In the genomic region with DNA sequence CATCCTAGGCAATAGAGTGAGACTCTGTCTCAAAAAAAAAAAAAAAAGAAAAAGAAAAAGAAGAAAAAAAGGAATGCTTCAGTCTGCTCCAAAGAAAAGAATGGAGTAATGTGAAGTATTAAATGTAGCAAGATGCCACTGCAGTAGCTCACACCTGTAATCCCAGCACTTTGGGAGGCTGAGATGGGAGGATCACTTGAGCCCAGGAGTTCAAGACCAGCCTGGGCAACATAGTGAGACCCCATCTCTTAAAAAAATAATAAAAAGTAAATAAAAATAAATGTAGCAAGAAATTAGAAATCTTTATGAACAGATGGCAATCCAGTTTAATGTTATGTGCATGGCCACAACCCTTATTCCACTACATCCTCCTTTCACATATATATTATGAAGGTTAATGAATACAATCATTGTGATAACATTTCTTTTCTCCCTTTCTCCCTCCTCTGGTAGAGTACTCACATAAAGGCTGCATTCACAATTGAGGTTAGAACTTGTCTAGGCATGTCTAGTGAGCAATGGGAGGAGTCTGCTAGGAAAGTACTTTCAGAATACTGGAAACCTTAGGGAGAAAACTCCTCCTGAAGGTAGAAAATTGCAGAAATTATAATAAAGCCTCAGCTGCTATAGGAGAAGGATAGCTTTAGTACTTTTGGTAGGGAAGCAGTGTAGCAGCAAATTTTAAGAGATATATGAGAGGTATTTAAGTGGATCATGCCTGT, we compare ENCODE assay signal across 12 cellular contexts. TPM values are rescaled to one million over a fixed set of nuclear protein-coding genes. Genes with fewer than 3 reads are reported as not detected.
DNase-seq lines count a peak whose midpoint lies in the region; ATAC-seq and TF ChIP-seq lines count a peak whose summit lies in the region.
"Had no signal": no experiment of that assay in that cellular context is flagged by ENCODE, and none has a peak within 500 bp of the region (broad histone marks: within the 10 kb centered on the region; RNA-seq: fewer than 3 reads in every experiment).

No MANE protein-coding gene starts in this region.

- H3K4me1 Mint-ChIP-seq in HFFc6 (ENCODE audit: low read depth), result peaks cover 48% of the 10 kb centered on the region

- no peaks in the 10 kb centered on the region for H3K27me3 ChIP-seq in left lung
- no peaks in the 10 kb centered on the region for H3K27me3 ChIP-seq in vagina

- no peaks in the 10 kb centered on the region for H3K27me3 Mint-ChIP-seq in HFFc6 (ENCODE audit: insufficient read depth)
- H3K27me3 Mint-ChIP-seq: activated CD4-positive, alpha-beta memory T cell treated with anti-CD3 and anti-CD28 coated beads, Interleukin-2, amount 10 ng/mL, durations not matched to agents 7 days and 5 days had no signal

- no peaks in the 10 kb centered on the region for H3K9me3 Mint-ChIP-seq in HFFc6
- H3K9me3 Mint-ChIP-seq: activated CD4-positive, alpha-beta memory T cell treated with anti-CD3 and anti-CD28 coated beads, Interleukin-2, amount 10 ng/mL, durations not matched to agents 7 days and 5 days had no signal

- intact Hi-C loops in left lung (cut with DNase I) (no loop called here), vagina (cut with DNase I) (no loop called here)

- H3K36me3 Mint-ChIP-seq in HFFc6 (ENCODE audit: low read depth), result no peaks in the 10 kb centered on the region

- H3K36me3 ChIP-seq in left lung, result no peaks in the 10 kb centered on the region
- no peaks in the 10 kb centered on the region for H3K36me3 ChIP-seq in vagina
- H3K36me3 ChIP-seq: HAP-1 had no signal

- H3K9me3 ChIP-seq in left lung (no peaks in the 10 kb centered on the region), vagina (no peaks in the 10 kb centered on the region)
- H3K9me3 ChIP-seq: HAP-1 had no signal

- no peak for TF ChIP-seq POLR2A in vagina (IDR thresholded peaks at IDR 0.05)

- ATAC-seq in left lung, result peak; percentile 71
- no peak for ATAC-seq in GM18502 (IDR thresholded peaks at IDR 0.05; ENCODE audit: poor library complexity, unreplicated experiment)
- ATAC-seq: left ventricle myocardium superior had no signal

- H3K27ac ChIP-seq in C4-2B, result peak overlapping the region; percentile 37
- no peak overlapping the region for H3K27ac ChIP-seq in left lung
- no peak overlapping the region for H3K27ac ChIP-seq in vagina

- peak overlapping the region; percentile 73 for H3K27ac Mint-ChIP-seq in HFFc6
- H3K27ac Mint-ChIP-seq: activated CD4-positive, alpha-beta memory T cell treated with anti-CD3 and anti-CD28 coated beads, Interleukin-2, amount 10 ng/mL, durations not matched to agents 7 days and 5 days had no signal

- TF ChIP-seq CTCF in C4-2B (conservative IDR thresholded peaks at IDR 0.05) (no peak), HFFc6 (IDR thresholded peaks at IDR 0.05) (0 out of 2 replicates have a peak, but pooled peaks have one; percentile 9), left lung (IDR thresholded peaks at IDR 0.05) (no peak), vagina (IDR thresholded peaks at IDR 0.05) (no peak)

- H3K4me3 ChIP-seq in left lung (no peak overlapping the region), vagina (no peak overlapping the region)
- H3K4me3 ChIP-seq: HAP-1 had no signal

- 0 out of 2 replicates have a peak overlapping the region, but pooled peaks have one; percentile 22 for H3K4me3 Mint-ChIP-seq in HFFc6
- H3K4me3 Mint-ChIP-seq: activated CD4-positive, alpha-beta memory T cell treated with anti-CD3 and anti-CD28 coated beads, Interleukin-2, amount 10 ng/mL, durations not matched to agents 7 days and 5 days had no signal

- H3K4me1 ChIP-seq in left lung (no peaks in the 10 kb centered on the region), vagina (no peaks in the 10 kb centered on the region)

- DNase-seq in HFFc6 (peak; percentile 74), amniotic stem cell (lab: John Stamatoyannopoulos, UW) (peak; percentile 51), left lung (no peak), medulla oblongata (ENCODE audit: extremely low spot score) (no peak), vagina (ENCODE audit: extremely low spot score in 2 of 2) (no peak), NCI-H345 treated with DMSO at 0.1 percent for 48 hours (lab: John Stamatoyannopoulos, UW; ENCODE audit: unreplicated experiment) (no peak)
- DNase-seq: activated CD4-positive, alpha-beta memory T cell treated with anti-CD3 and anti-CD28 coated beads, Interleukin-2, amount 10 ng/mL, durations not matched to agents 7 days and 5 days; left ventricle myocardium superior; RPMI8226 had no signal

RNA-seq across cellular contexts. Expression of a gene that starts 20.4 kb away (rescaled TPM):
- total RNA-seq in HFFc6 (2021; fragmentation: NEBNext Ultra II Directional; extraction: Animal tissue kit (Norgen Biotek cat#: 25700)), result under 1 TPM; 0.65 to 0.77 (median 0.73) TPM
- under 1 TPM; 0.58 to 0.65 TPM for total RNA-seq in left lung
- 0.25 TPM for total RNA-seq in vagina

RNA-seq across cellular contexts. Expression of a gene that starts 20.5 kb away (rescaled TPM):
- 10 to 100 TPM; 49.3 to 72.7 (median 63.5) TPM for total RNA-seq in HFFc6 (2021; fragmentation: NEBNext Ultra II Directional; extraction: Animal tissue kit (Norgen Biotek cat#: 25700))
- total RNA-seq in left lung (100 to 1,000 TPM in 1 of 2 donors, 10 to 100 TPM in 1; 97.1 to 118 TPM), vagina (121 TPM)

RNA-seq across cellular contexts. Expression of a gene that starts 24.9 kb away (rescaled TPM):
- total RNA-seq in HFFc6 (2021; fragmentation: NEBNext Ultra II Directional; extraction: Animal tissue kit (Norgen Biotek cat#: 25700)), result 10 to 100 TPM; 33.4 to 44.4 (median 35.8) TPM
- total RNA-seq in left lung, result 10 to 100 TPM; 49.2 to 49.7 TPM
- 44.7 TPM for total RNA-seq in vagina

Comparison
In these comparisons a context has a peak if more than half of its experiments do, and no peak if none do; other contexts are left out.
1. DNase-seq: peak in HFFc6 (single experiment) and amniotic stem cell (single experiment); none in left lung (0 of 2), medulla oblongata (single experiment), vagina (0 of 2) and NCI-H345 treated with DMSO at 0.1 percent for 48 hours (single experiment).